Comparison of ENCODE assay signal across 8 cellular contexts in the genomic region with DNA sequence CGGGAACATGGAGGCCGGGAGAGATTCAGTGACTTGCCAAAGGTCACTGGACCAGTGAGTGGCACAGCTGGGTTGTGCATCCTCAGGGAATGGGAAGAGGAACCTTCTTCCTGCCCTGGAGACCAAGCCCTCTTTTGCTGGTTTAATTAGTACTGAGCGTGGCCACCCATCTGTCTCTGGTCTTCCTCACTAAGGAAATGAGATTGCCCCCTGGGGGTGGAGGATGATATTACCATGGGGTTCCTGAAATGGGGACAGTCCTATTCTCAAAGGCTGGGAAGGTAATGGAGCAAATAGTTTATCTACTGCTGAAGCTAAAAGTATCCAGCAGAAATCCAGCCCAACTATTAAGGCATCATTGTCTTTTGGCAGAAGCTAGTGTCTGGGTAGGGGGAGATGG.
DNase-seq lines count a peak whose midpoint lies in the region; FAIRE-seq and TF ChIP-seq lines count a peak whose summit lies in the region.

No MANE protein-coding gene starts in this region.

- H3K27me3 ChIP-seq in brain microvascular endothelial cell (replicated peaks), result no peaks in the 10 kb centered on the region

- in situ Hi-C loops in brain microvascular endothelial cell (cut with HindIII; ENCODE audit: low pct_ligation_motif_present, low sequenced_read_pairs), result no loop called here

- H3K4me1 Mint-ChIP-seq in nephron progenitor cell, result peaks cover 40% of the 10 kb centered on the region

- no peak overlapping the region for H3K4me3 ChIP-seq in brain microvascular endothelial cell (ENCODE audit: low read depth, low read length)

- peaks cover 18% of the 10 kb centered on the region for H3K9me3 Mint-ChIP-seq in nephron progenitor cell

- peaks cover 11% of the 10 kb centered on the region for H3K27me3 Mint-ChIP-seq in nephron progenitor cell (ENCODE audit: low read depth, poor library complexity)

- no peak overlapping the region for H3K4me3 Mint-ChIP-seq in nephron progenitor cell

- no peak for FAIRE-seq in HTR-8/SVneo (lab: Jason Lieb, UNC)

- no peak overlapping the region for H3K27ac ChIP-seq in brain microvascular endothelial cell

- DNase-seq in GM10266 (ENCODE audit: extremely low spot score) (peak; percentile 17), HT-29 (ENCODE audit: low spot score) (peak; percentile 72), brain microvascular endothelial cell (no peak), nephron progenitor cell (peak; percentile 59), NCI-H345 treated with DMSO at 0.1 percent for 48 hours (lab: John Stamatoyannopoulos, UW; ENCODE audit: unreplicated experiment) (no peak), superior temporal gyrus (ENCODE audit: extremely low spot score) (no peak), HTR-8/SVneo (ENCODE audit: insufficient read length, low spot score) (no peak)
- no peak for DNase-seq in activated naive CD4-positive, alpha-beta T cell (lab: John Stamatoyannopoulos, UW)

- peak; percentile 43 for TF ChIP-seq CTCF in GM10266 (IDR thresholded peaks at IDR 0.05; ENCODE audit: control insufficient read depth, insufficient read depth, low read depth, missing control alignments)
- peak; percentile 56 for TF ChIP-seq CTCF in brain microvascular endothelial cell (IDR thresholded peaks at IDR 0.05; ENCODE audit: low read depth, low read length, missing control alignments)
- peak; percentile 50 for TF ChIP-seq CTCF in nephron progenitor cell (IDR thresholded peaks at IDR 0.05)

- no peaks in the 10 kb centered on the region for H3K36me3 Mint-ChIP-seq in nephron progenitor cell (ENCODE audit: low read depth)

- no peak overlapping the region for H3K27ac Mint-ChIP-seq in nephron progenitor cell

- H3K36me3 ChIP-seq in brain microvascular endothelial cell (replicated peaks), result no peaks in the 10 kb centered on the region

Comparison
In these comparisons a context has a peak if more than half of its experiments do, and no peak if none do; other contexts are left out.
1. DNase-seq: peak in GM10266 (single experiment), HT-29 (single experiment) and nephron progenitor cell (single experiment); none in brain microvascular endothelial cell (single experiment), NCI-H345 treated with DMSO at 0.1 percent for 48 hours (single experiment), superior temporal gyrus (single experiment), HTR-8/SVneo (single experiment) and activated naive CD4-positive, alpha-beta T cell (0 of 4).
2. Peak in every context shown above with its lines, with median percentiles within 50 percentile points of each other: CTCF ChIP-seq.